1 cellular context compared by ENCODE assay signal in the genomic region with DNA sequence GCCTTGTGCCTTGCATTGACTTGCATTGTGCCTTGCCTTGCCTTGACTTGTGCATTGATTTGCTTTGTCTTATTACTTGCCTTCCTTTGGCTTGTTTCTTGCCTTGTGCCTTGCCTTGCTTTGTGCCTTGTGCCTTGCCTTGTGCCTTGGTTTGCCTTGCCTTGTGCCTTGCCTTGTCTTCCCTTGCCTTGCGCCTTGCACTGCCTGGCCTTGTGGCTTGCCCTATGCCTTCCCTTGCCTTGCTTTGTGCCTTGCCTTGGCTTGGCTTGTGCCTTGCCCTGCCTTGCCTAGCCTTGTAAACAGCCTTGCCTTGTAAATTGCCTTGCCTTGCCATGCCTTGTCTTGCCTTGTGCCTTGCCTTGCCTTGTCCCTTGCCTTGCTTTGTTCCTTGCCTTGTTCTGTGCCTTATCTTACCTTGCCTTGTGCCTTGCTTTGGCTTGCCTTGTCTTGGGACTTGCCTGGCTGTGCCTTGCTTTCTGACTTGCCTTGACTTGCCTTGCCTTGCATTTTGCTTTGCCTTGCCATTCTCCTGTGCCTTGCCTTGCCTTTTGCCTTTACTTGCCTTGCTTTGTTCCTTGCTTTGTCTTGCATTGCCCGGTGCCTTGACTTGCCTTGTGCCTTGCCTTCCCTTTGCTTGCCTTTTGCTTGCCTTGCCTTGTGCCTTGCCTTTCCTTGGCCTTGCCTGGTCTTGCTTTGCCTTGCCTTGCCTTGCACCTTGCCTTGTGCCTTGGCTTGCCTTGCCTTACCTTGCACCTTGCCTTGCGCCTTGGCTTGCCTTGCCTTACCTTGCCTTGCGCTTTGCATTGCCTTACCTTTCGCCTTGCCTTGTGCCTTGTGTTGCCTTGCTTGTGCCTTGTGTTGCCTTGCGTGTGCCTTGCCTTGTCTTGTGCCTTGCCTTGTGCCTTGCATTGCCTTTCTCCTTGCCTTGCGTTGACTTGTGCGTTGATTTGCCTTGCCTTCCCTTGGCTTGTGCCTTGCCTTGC.
TF ChIP-seq lines count a peak whose summit lies in the region.

No MANE protein-coding gene starts in this region.

TF ChIP-seq in H1, 55 proteins besides CTCF, POLR2A, EP300 and RAD21:
- no peak for TF ChIP-seq CBX8 (IDR thresholded peaks at IDR 0.05; ENCODE audit: borderline replicate concordance, low read depth, low read length)
- no peak for TF ChIP-seq NANOG (IDR thresholded peaks at IDR 0.05; ENCODE audit: insufficient read depth, low read depth, low read length, poor library complexity, severe bottlenecking)
- no peak for TF ChIP-seq CREB1 (IDR thresholded peaks at IDR 0.05)
- TF ChIP-seq SAP30 (IDR thresholded peaks at IDR 0.05; ENCODE audit: insufficient read depth, insufficient replicate concordance, low read length) = no peak
- TF ChIP-seq JUND (IDR thresholded peaks at IDR 0.05; ENCODE audit: low read length) = no peak
- no peak for TF ChIP-seq PHF8 (conservative IDR thresholded peaks at IDR 0.05; ENCODE audit: low read depth, low read length)
- no peak for TF ChIP-seq CHD1 (IDR thresholded peaks at IDR 0.05; ENCODE audit: low read depth, low read length)
- TF ChIP-seq YY1 (IDR thresholded peaks at IDR 0.05; ENCODE audit: low read depth, low read length) = no peak
- no peak for TF ChIP-seq MAFK (IDR thresholded peaks at IDR 0.05; ENCODE audit: low read depth, low read length)
- no peak for TF ChIP-seq FOSL1 (IDR thresholded peaks at IDR 0.05; ENCODE audit: insufficient read depth, low read depth, low read length)
- TF ChIP-seq ASH2L (IDR thresholded peaks at IDR 0.05; ENCODE audit: low read length) = no peak
- TF ChIP-seq RXRA (IDR thresholded peaks at IDR 0.05; ENCODE audit: insufficient read depth, low read depth, low read length) = no peak
- no peak for TF ChIP-seq HDAC6 (IDR thresholded peaks at IDR 0.05; ENCODE audit: low read depth, low read length)
- TF ChIP-seq, protein P1, sequence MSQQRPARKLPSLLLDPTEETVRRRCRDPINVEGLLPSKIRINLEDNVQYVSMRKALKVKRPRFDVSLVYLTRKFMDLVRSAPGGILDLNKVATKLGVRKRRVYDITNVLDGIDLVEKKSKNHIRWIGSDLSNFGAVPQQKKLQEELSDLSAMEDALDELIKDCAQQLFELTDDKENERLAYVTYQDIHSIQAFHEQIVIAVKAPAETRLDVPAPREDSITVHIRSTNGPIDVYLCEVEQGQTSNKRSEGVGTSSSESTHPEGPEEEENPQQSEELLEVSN (IDR thresholded peaks at IDR 0.05) = no peak
- no peak for TF ChIP-seq POU5F1 (IDR thresholded peaks at IDR 0.05; ENCODE audit: low read depth, low read length)
- no peak for TF ChIP-seq KDM4A (IDR thresholded peaks at IDR 0.05; ENCODE audit: low read depth, low read length, severe bottlenecking)
- TF ChIP-seq, protein P2, sequence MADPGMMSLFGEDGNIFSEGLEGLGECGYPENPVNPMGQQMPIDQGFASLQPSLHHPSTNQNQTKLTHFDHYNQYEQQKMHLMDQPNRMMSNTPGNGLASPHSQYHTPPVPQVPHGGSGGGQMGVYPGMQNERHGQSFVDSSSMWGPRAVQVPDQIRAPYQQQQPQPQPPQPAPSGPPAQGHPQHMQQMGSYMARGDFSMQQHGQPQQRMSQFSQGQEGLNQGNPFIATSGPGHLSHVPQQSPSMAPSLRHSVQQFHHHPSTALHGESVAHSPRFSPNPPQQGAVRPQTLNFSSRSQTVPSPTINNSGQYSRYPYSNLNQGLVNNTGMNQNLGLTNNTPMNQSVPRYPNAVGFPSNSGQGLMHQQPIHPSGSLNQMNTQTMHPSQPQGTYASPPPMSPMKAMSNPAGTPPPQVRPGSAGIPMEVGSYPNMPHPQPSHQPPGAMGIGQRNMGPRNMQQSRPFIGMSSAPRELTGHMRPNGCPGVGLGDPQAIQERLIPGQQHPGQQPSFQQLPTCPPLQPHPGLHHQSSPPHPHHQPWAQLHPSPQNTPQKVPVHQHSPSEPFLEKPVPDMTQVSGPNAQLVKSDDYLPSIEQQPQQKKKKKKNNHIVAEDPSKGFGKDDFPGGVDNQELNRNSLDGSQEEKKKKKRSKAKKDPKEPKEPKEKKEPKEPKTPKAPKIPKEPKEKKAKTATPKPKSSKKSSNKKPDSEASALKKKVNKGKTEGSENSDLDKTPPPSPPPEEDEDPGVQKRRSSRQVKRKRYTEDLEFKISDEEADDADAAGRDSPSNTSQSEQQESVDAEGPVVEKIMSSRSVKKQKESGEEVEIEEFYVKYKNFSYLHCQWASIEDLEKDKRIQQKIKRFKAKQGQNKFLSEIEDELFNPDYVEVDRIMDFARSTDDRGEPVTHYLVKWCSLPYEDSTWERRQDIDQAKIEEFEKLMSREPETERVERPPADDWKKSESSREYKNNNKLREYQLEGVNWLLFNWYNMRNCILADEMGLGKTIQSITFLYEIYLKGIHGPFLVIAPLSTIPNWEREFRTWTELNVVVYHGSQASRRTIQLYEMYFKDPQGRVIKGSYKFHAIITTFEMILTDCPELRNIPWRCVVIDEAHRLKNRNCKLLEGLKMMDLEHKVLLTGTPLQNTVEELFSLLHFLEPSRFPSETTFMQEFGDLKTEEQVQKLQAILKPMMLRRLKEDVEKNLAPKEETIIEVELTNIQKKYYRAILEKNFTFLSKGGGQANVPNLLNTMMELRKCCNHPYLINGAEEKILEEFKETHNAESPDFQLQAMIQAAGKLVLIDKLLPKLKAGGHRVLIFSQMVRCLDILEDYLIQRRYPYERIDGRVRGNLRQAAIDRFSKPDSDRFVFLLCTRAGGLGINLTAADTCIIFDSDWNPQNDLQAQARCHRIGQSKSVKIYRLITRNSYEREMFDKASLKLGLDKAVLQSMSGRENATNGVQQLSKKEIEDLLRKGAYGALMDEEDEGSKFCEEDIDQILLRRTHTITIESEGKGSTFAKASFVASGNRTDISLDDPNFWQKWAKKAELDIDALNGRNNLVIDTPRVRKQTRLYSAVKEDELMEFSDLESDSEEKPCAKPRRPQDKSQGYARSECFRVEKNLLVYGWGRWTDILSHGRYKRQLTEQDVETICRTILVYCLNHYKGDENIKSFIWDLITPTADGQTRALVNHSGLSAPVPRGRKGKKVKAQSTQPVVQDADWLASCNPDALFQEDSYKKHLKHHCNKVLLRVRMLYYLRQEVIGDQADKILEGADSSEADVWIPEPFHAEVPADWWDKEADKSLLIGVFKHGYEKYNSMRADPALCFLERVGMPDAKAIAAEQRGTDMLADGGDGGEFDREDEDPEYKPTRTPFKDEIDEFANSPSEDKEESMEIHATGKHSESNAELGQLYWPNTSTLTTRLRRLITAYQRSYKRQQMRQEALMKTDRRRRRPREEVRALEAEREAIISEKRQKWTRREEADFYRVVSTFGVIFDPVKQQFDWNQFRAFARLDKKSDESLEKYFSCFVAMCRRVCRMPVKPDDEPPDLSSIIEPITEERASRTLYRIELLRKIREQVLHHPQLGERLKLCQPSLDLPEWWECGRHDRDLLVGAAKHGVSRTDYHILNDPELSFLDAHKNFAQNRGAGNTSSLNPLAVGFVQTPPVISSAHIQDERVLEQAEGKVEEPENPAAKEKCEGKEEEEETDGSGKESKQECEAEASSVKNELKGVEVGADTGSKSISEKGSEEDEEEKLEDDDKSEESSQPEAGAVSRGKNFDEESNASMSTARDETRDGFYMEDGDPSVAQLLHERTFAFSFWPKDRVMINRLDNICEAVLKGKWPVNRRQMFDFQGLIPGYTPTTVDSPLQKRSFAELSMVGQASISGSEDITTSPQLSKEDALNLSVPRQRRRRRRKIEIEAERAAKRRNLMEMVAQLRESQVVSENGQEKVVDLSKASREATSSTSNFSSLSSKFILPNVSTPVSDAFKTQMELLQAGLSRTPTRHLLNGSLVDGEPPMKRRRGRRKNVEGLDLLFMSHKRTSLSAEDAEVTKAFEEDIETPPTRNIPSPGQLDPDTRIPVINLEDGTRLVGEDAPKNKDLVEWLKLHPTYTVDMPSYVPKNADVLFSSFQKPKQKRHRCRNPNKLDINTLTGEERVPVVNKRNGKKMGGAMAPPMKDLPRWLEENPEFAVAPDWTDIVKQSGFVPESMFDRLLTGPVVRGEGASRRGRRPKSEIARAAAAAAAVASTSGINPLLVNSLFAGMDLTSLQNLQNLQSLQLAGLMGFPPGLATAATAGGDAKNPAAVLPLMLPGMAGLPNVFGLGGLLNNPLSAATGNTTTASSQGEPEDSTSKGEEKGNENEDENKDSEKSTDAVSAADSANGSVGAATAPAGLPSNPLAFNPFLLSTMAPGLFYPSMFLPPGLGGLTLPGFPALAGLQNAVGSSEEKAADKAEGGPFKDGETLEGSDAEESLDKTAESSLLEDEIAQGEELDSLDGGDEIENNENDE (IDR thresholded peaks at IDR 0.05; ENCODE audit: insufficient replicate concordance, low read length) = no peak
- TF ChIP-seq, protein P3, sequence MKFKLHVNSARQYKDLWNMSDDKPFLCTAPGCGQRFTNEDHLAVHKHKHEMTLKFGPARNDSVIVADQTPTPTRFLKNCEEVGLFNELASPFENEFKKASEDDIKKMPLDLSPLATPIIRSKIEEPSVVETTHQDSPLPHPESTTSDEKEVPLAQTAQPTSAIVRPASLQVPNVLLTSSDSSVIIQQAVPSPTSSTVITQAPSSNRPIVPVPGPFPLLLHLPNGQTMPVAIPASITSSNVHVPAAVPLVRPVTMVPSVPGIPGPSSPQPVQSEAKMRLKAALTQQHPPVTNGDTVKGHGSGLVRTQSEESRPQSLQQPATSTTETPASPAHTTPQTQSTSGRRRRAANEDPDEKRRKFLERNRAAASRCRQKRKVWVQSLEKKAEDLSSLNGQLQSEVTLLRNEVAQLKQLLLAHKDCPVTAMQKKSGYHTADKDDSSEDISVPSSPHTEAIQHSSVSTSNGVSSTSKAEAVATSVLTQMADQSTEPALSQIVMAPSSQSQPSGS (IDR thresholded peaks at IDR 0.05; ENCODE audit: low read length) = no peak
- TF ChIP-seq GTF2F1 (IDR thresholded peaks at IDR 0.05; ENCODE audit: borderline replicate concordance, low read depth, low read length) = no peak
